10 cellular contexts compared by ENCODE assay signal in genomic region chr6:37502703-37503485, GRCh38.
DNase-seq lines count a peak whose midpoint lies in the region; ATAC-seq lines count a peak whose summit lies in the region.
"Had no signal": no experiment of that assay in that cellular context is flagged by ENCODE, and none has a peak within 500 bp of the region (broad histone marks: within the 10 kb centered on the region; RNA-seq: fewer than 3 reads in every experiment).

No MANE protein-coding gene starts in this region.

- peak overlapping the region; percentile 58 for H3K4me3 Mint-ChIP-seq in stimulated activated effector memory CD8-positive, alpha-beta T cell treated with anti-CD3 and anti-CD28 coated beads, Interleukin-12 subunit alpha, Interleukin-12 subunit beta, amount 100 ng/mL, for 72 hours

- peak; percentile 68 for ATAC-seq in stimulated activated effector memory CD8-positive, alpha-beta T cell treated with anti-CD3 and anti-CD28 coated beads, Interleukin-12 subunit alpha, Interleukin-12 subunit beta, amount 100 ng/mL, for 72 hours
- ATAC-seq in GM21390 (IDR thresholded peaks at IDR 0.05; ENCODE audit: unreplicated experiment) = no peak

- H3K4me1 Mint-ChIP-seq in stimulated activated effector memory CD8-positive, alpha-beta T cell treated with anti-CD3 and anti-CD28 coated beads, Interleukin-12 subunit alpha, Interleukin-12 subunit beta, amount 100 ng/mL, for 72 hours = peaks cover 71% of the 10 kb centered on the region

- H3K27ac Mint-ChIP-seq in stimulated activated effector memory CD8-positive, alpha-beta T cell treated with anti-CD3 and anti-CD28 coated beads, Interleukin-12 subunit alpha, Interleukin-12 subunit beta, amount 100 ng/mL, for 72 hours = peak overlapping the region; percentile 99

- no peaks in the 10 kb centered on the region for H3K9me3 Mint-ChIP-seq in stimulated activated effector memory CD8-positive, alpha-beta T cell treated with anti-CD3 and anti-CD28 coated beads, Interleukin-12 subunit alpha, Interleukin-12 subunit beta, amount 100 ng/mL, for 72 hours

- peaks cover 22% of the 10 kb centered on the region for H3K36me3 Mint-ChIP-seq in stimulated activated effector memory CD8-positive, alpha-beta T cell treated with anti-CD3 and anti-CD28 coated beads, Interleukin-12 subunit alpha, Interleukin-12 subunit beta, amount 100 ng/mL, for 72 hours

- DNase-seq in DMS53 (lab: John Stamatoyannopoulos, UW) (peak; percentile 6), DMS53 treated with DMSO at 0.1 percent for 48 hours (lab: John Stamatoyannopoulos, UW; ENCODE audit: unreplicated experiment) (no peak), NCI-H345 (lab: John Stamatoyannopoulos, UW) (peak; percentile 87), T1000 (lab: John Stamatoyannopoulos, UW) (no peak), UCSD-AML1 (lab: John Stamatoyannopoulos, UW; ENCODE audit: unreplicated experiment) (no peak)
- peak; percentile 83 for DNase-seq in activated effector memory CD4-positive, alpha-beta T cell treated with anti-CD3 and anti-CD28 coated beads, Interleukin-2, amount 50 U/mL, for 16 hours
- DNase-seq in stimulated activated effector memory CD8-positive, alpha-beta T cell treated with anti-CD3 and anti-CD28 coated beads, Interleukin-12 subunit alpha, Interleukin-12 subunit beta, amount 100 ng/mL, for 72 hours (ENCODE audit: low spot score in 2 of 2) = peak in 1 of 2 donors; percentile 73
- DNase-seq: cortex of kidney, NCI-H187 had no signal

Comparison
In these comparisons a context has a peak if more than half of its experiments do, and no peak if none do; other contexts are left out.
1. DNase-seq: peak in DMS53 (single experiment), NCI-H345 (single experiment) and activated effector memory CD4-positive, alpha-beta T cell treated with anti-CD3 and anti-CD28 coated beads, Interleukin-2, amount 50 U/mL, for 16 hours (single experiment); none in DMS53 treated with DMSO at 0.1 percent for 48 hours (single experiment), T1000 (single experiment) and UCSD-AML1 (single experiment).